In the genomic region with DNA sequence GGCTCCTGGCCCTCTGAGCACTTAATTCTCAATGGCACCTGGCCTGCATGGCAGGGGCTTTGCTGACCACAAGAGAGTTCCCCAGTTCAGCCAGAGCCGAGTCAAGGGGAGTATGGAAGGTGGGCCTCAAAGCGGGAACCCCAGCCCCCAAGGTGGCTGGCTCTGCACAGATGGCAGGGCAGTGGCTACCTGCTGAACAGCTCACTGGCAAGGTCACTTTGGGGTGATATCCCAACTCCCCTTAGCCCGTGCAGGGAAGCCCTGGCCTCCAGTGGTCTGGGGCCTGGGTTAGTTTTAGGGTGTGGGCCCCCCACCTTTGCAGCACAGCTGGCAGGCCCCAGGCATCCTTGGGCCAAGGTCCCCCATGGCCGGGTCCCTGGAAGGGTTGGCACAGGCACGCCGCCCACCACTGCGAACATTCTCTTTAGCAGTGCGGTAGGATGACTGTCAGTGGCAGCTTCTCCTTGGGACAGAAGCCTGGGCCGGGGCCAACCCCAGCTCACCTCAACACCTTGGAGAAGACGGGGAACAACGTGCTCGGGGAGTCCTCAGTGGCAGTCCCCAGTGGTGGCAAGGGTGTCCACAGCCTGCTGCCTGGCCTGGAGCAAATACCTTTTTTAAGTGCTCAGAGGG, we compare ENCODE assay signal across 14 cellular contexts. TPM values are rescaled to one million over a fixed set of nuclear protein-coding genes. Genes with fewer than 3 reads are reported as not detected.
DNase-seq lines count a peak whose midpoint lies in the region; ATAC-seq, FAIRE-seq and TF ChIP-seq lines count a peak whose summit lies in the region.
"Had no signal": no experiment of that assay in that cellular context is flagged by ENCODE, and none has a peak within 500 bp of the region (broad histone marks: within the 10 kb centered on the region; RNA-seq: fewer than 3 reads in every experiment).

No MANE protein-coding gene starts in this region.

- no peak overlapping the region for H3K9ac ChIP-seq in kidney (ENCODE audit: low read length in 2 of 2)
- H3K9ac ChIP-seq: GM23248 had no signal

- POLR2A ChIA-PET in activated B cell treated with CpG ODN at 0.5 μM for 24 hours (lab: Charles Lee): no interaction called here

- TF ChIP-seq EP300 in sigmoid colon (IDR thresholded peaks at IDR 0.05): no peak

- no peak for TF ChIP-seq POLR2A in sigmoid colon (IDR thresholded peaks at IDR 0.05)

- TF ChIP-seq CTCF in GM20000 (IDR thresholded peaks at IDR 0.05; ENCODE audit: extremely low read depth, missing control alignments) (no peak), activated B cell treated with CpG ODN at 0.5 μM for 24 hours (IDR thresholded peaks at IDR 0.05) (no peak), kidney (IDR thresholded peaks at IDR 0.05; ENCODE audit: borderline replicate concordance, extremely low read depth, insufficient read depth) (no peak), sigmoid colon (IDR thresholded peaks at IDR 0.05) (no peak)

- H3K9me3 Mint-ChIP-seq in activated B cell treated with CpG ODN at 0.5 μM for 24 hours: no peaks in the 10 kb centered on the region

- H3K9me3 ChIP-seq in kidney (ENCODE audit: control insufficient read depth in 1 of 2, low read length in 2 of 2) (no peaks in the 10 kb centered on the region), sigmoid colon (no peaks in the 10 kb centered on the region)
- H3K9me3 ChIP-seq: BE2C, upper lobe of left lung had no signal

- CTCF ChIA-PET in activated B cell treated with CpG ODN at 0.5 μM for 24 hours (lab: Charles Lee): no interaction called here

- intact Hi-C loops in activated B cell treated with CpG ODN at 0.5 μM for 24 hours (cut with micrococcal nuclease): no loop called here
- intact Hi-C loops in kidney (cut with DNase I): no loop called here
- intact Hi-C loops in sigmoid colon (cut with DNase I): no loop called here

- ATAC-seq in activated B cell treated with CpG ODN at 0.5 μM for 24 hours (ENCODE audit: low read depth) (no peak), GM21619 (IDR thresholded peaks at IDR 0.05; ENCODE audit: unreplicated experiment) (no peak)

- H3K27ac ChIP-seq in kidney (ENCODE audit: low read depth in 2 of 2, low read length in 2 of 2): no peak overlapping the region
- peak overlapping the region in 2 of 4 donors; percentile 90 to 91 for H3K27ac ChIP-seq in sigmoid colon
- H3K27ac ChIP-seq: GM23248, PC-9, upper lobe of left lung had no signal

- no peak overlapping the region for H3K27ac Mint-ChIP-seq in activated B cell treated with CpG ODN at 0.5 μM for 24 hours

- 92 to 94% methylated on average over 12 of the region's 12 CpGs for WGBS in sigmoid colon, 2 donors

- H3K4me3 ChIP-seq in kidney (ENCODE audit: low read length in 2 of 2): no peak overlapping the region
- no peak overlapping the region for H3K4me3 ChIP-seq in sigmoid colon
- H3K4me3 ChIP-seq: GM23248, PC-9, upper lobe of left lung had no signal

- peaks cover 9% of the 10 kb centered on the region for H3K4me1 Mint-ChIP-seq in activated B cell treated with CpG ODN at 0.5 μM for 24 hours

- FAIRE-seq in kidney (lab: Jason Lieb, UNC): no peak
- FAIRE-seq: islet of Langerhans had no signal

- H3K27me3 ChIP-seq in sigmoid colon: no peaks in the 10 kb centered on the region
- H3K27me3 ChIP-seq: BE2C, upper lobe of left lung had no signal

- H3K36me3 Mint-ChIP-seq in activated B cell treated with CpG ODN at 0.5 μM for 24 hours (ENCODE audit: low read depth): no peaks in the 10 kb centered on the region

- DNase-seq in GM20000 (ENCODE audit: low spot score) (peak; percentile 6), activated B cell treated with CpG ODN at 0.5 μM for 24 hours (peak; percentile 4), kidney (peak; percentile 71), sigmoid colon (peak; percentile 61), nucleus accumbens (lab: John Stamatoyannopoulos, UW) (no peak), dedifferentiated amniotic fluid mesenchymal stem cell (ENCODE audit: extremely low spot score) (no peak)
- DNase-seq: BE2C, GM23248, NCI-H1930, NCI-H524 treated with DMSO at 0.1 percent for 48 hours, PC-9 had no signal

- no peaks in the 10 kb centered on the region for H3K36me3 ChIP-seq in kidney (ENCODE audit: control insufficient read depth in 1 of 2, insufficient read depth in 2 of 2, low read length in 2 of 2)
- H3K36me3 ChIP-seq in sigmoid colon: peaks cover 5 to 36% (median 17%) of the 10 kb centered on the region in 4 donors
- H3K36me3 ChIP-seq: BE2C had no signal

- no peak overlapping the region for H3K4me3 Mint-ChIP-seq in activated B cell treated with CpG ODN at 0.5 μM for 24 hours

- H3K27me3 Mint-ChIP-seq in activated B cell treated with CpG ODN at 0.5 μM for 24 hours: no peaks in the 10 kb centered on the region

- peaks cover 0 to 11% of the 10 kb centered on the region in 2 donors for H3K4me1 ChIP-seq in kidney (ENCODE audit: control insufficient read depth in 1 of 2, insufficient read depth in 1 of 2, low read depth in 1 of 2, low read length in 2 of 2)
- H3K4me1 ChIP-seq in sigmoid colon: peaks cover 3 to 79% (median 59%) of the 10 kb centered on the region in 4 donors
- H3K4me1 ChIP-seq: BE2C had no signal

RNA-seq across cellular contexts. Expression of a gene that starts 36.8 kb away (rescaled TPM):
- total RNA-seq in activated B cell treated with CpG ODN at 0.5 μM for 24 hours (68.2 and 72.5 TPM in 2 replicates), kidney (36.7 TPM), sigmoid colon (10 to 100 TPM; 26.4 to 48.5 (median 32.5) TPM)
- polyA plus RNA-seq in kidney (ENCODE audit: insufficient read depth, low read depth, low replicate concordance) (120 TPM), sigmoid colon (10 to 100 TPM; 60.7 to 74.9 (median 71.9) TPM)

Comparison
In these comparisons a context has a peak if more than half of its experiments do, and no peak if none do; other contexts are left out.
1. DNase-seq: peak in GM20000 (single experiment), activated B cell treated with CpG ODN at 0.5 μM for 24 hours (single experiment), kidney (single experiment) and sigmoid colon (single experiment); none in nucleus accumbens (0 of 56) and dedifferentiated amniotic fluid mesenchymal stem cell (single experiment).